Comparison of ENCODE assay signal across 9 cellular contexts in genomic region chr2:31319391-31320175, GRCh38.
A peak's percentile ranks its signal among the peaks of the same experiment; 100 is the strongest.
DNase-seq lines count a peak whose midpoint lies in the region; ATAC-seq, FAIRE-seq and TF ChIP-seq lines count a peak whose summit lies in the region.
"Had no signal": no experiment of that assay in that cellular context is flagged by ENCODE, and none has a peak within 500 bp of the region (broad histone marks: within the 10 kb centered on the region; RNA-seq: fewer than 3 reads in every experiment).

No MANE protein-coding gene starts in this region.

- no peak overlapping the region for H3K9ac ChIP-seq in kidney (ENCODE audit: low read length in 2 of 2)

- ATAC-seq in HG02571 (IDR thresholded peaks at IDR 0.05; ENCODE audit: unreplicated experiment) (peak; percentile 43), gastrocnemius medialis (peak; percentile 69 to 72)
- ATAC-seq in central memory CD8-positive, alpha-beta T cell (replicated peaks; ENCODE audit: extremely low read depth, poor library complexity, severe bottlenecking): peak; percentile 41
- ATAC-seq: K562 had no signal

- H3K27me3 Mint-ChIP-seq in central memory CD8-positive, alpha-beta T cell: no peaks in the 10 kb centered on the region

- no peak for TF ChIP-seq POLR2A in gastrocnemius medialis (IDR thresholded peaks at IDR 0.05)

- H3K9me3 ChIP-seq in gastrocnemius medialis (no peaks in the 10 kb centered on the region), kidney (ENCODE audit: control insufficient read depth in 1 of 2, low read length in 2 of 2) (no peaks in the 10 kb centered on the region)

- peaks cover 44% of the 10 kb centered on the region for H3K4me1 Mint-ChIP-seq in central memory CD8-positive, alpha-beta T cell

- H3K36me3 ChIP-seq in gastrocnemius medialis (no peaks in the 10 kb centered on the region), kidney (ENCODE audit: control insufficient read depth in 1 of 2, insufficient read depth in 2 of 2, low read length in 2 of 2) (no peaks in the 10 kb centered on the region)

- H3K4me1 ChIP-seq in gastrocnemius medialis (peaks cover 12 to 18% of the 10 kb centered on the region in 2 donors), kidney (ENCODE audit: control insufficient read depth in 1 of 2, insufficient read depth in 1 of 2, low read depth in 1 of 2, low read length in 2 of 2) (peaks cover 0 to 7% of the 10 kb centered on the region in 2 donors)

- DNase-seq in Daoy (ENCODE audit: low read depth) (peak; percentile 72), NCI-H510A treated with DMSO at 0.1 percent for 48 hours (lab: John Stamatoyannopoulos, UW) (peak; percentile 92), gastrocnemius medialis (peak; percentile 45 to 72), frontal cortex (ENCODE audit: low spot score in 2 of 2) (no peak), NCI-H1436 (lab: John Stamatoyannopoulos, UW) (no peak), kidney (no peak)
- DNase-seq in central memory CD8-positive, alpha-beta T cell (ENCODE audit: low spot score in 2 of 2): no peak

- peaks cover 4% of the 10 kb centered on the region for H3K36me3 Mint-ChIP-seq in central memory CD8-positive, alpha-beta T cell (ENCODE audit: insufficient read depth)

- in situ Hi-C loops in gastrocnemius medialis (cut with MboI; ENCODE audit: low sequenced_read_pairs in 4 of 4): no loop called here

- H3K4me3 ChIP-seq in gastrocnemius medialis (no peak overlapping the region), kidney (ENCODE audit: low read length in 2 of 2) (no peak overlapping the region)
- H3K4me3 ChIP-seq: K562 had no signal

- no peak for TF ChIP-seq CTCF in gastrocnemius medialis (IDR thresholded peaks at IDR 0.05 in 4 of 5, conservative IDR thresholded peaks at IDR 0.05 in 1 of 5)
- no peak for TF ChIP-seq CTCF in kidney (IDR thresholded peaks at IDR 0.05; ENCODE audit: borderline replicate concordance, extremely low read depth, insufficient read depth)

- H3K4me3 Mint-ChIP-seq in central memory CD8-positive, alpha-beta T cell: peak overlapping the region; percentile 34

- no peaks in the 10 kb centered on the region for H3K27me3 ChIP-seq in gastrocnemius medialis

- H3K27ac Mint-ChIP-seq in central memory CD8-positive, alpha-beta T cell (ENCODE audit: low read depth): peak overlapping the region; percentile 88

- intact Hi-C loops in gastrocnemius medialis (cut with DNase I; ENCODE audit: low total_unique reads): no loop called here
- intact Hi-C loops in kidney (cut with DNase I): no loop called here

- no peaks in the 10 kb centered on the region for H3K9me3 Mint-ChIP-seq in central memory CD8-positive, alpha-beta T cell

- FAIRE-seq in frontal cortex (lab: Jason Lieb, UNC) (no peak), kidney (lab: Jason Lieb, UNC) (no peak)
- FAIRE-seq: K562 had no signal

- H3K27ac ChIP-seq in gastrocnemius medialis (peak overlapping the region; percentile 42 to 64 (median 54)), kidney (ENCODE audit: low read depth in 2 of 2, low read length in 2 of 2) (no peak overlapping the region)

Comparison
In these comparisons a context has a peak if more than half of its experiments do, and no peak if none do; other contexts are left out.
1. DNase-seq: peak in Daoy (single experiment), NCI-H510A treated with DMSO at 0.1 percent for 48 hours (single experiment) and gastrocnemius medialis (2 of 2); none in central memory CD8-positive, alpha-beta T cell (0 of 2), frontal cortex (0 of 2), NCI-H1436 (single experiment) and kidney (single experiment).
2. H3K27ac ChIP-seq: peak in gastrocnemius medialis (4 of 4); none in kidney (0 of 2).
3. Peak in every context shown above with its lines, with median percentiles within 50 percentile points of each other: ATAC-seq.